1 cellular context compared by ENCODE assay signal in the genomic region with DNA sequence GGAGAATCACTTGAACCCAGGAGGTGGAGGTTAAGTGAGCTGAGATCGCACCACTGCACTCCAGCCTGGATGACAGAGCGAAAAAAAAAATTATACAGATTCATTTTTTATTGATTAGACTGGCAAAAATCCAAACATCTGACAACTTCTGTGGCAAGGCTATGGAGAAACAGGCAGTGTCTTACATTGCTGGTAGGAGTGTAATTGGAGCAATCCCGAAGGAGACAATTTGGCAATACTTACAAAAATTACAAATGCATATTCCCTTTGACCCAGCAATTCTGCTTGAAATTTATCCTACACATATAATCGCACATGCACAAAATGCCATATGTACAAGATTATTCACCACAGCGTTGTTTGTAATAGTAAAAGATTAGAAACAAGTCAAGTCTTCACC.
TF ChIP-seq lines count a peak whose summit lies in the region.

No MANE protein-coding gene starts in this region.

TF ChIP-seq in K562, 482 proteins besides CTCF, POLR2A, EP300 and RAD21 (continued from another document):
- no peak for TF ChIP-seq DDX20 (tag; IDR thresholded peaks at IDR 0.05; ENCODE audit: low read depth)
